ENCODE assay signal across 22 cellular contexts in genomic region chr13:99040536-99041141, GRCh38.
DNase-seq lines count a peak whose midpoint lies in the region; TF ChIP-seq lines count a peak whose summit lies in the region.
"Had no signal": no experiment of that assay in that cellular context is flagged by ENCODE, and none has a peak within 500 bp of the region (broad histone marks: within the 10 kb centered on the region; RNA-seq: fewer than 3 reads in every experiment).

No MANE protein-coding gene starts in this region.

- H3K4me1 Mint-ChIP-seq in CD4-positive, alpha-beta memory T cell: peaks cover 55 to 84% (median 70%) of the 10 kb centered on the region in 4 donors
- H3K4me1 Mint-ChIP-seq in chondrocyte (ENCODE audit: low read depth): peaks cover 34% of the 10 kb centered on the region

- peaks cover 61% of the 10 kb centered on the region for H3K4me1 ChIP-seq in CD4-positive, alpha-beta memory T cell (ENCODE audit: insufficient read depth, low read length)
- H3K4me1 ChIP-seq: colonic mucosa had no signal

- no peak for DNase-seq in CD4-positive, alpha-beta memory T cell
- DNase-seq in DMS153 (lab: John Stamatoyannopoulos, UW): peak; percentile 52
- DNase-seq in NCI-H526 treated with DMSO at 0.1 percent for 48 hours (lab: John Stamatoyannopoulos, UW): peak; percentile 27
- DNase-seq in chondrocyte (ENCODE audit: low spot score): no peak
- DNase-seq in retina: no peak
- DNase-seq in NK-92 (lab: John Stamatoyannopoulos, UW; ENCODE audit: unreplicated experiment): no peak
- DNase-seq in stimulated activated CD4-positive, alpha-beta T cell treated with anti-CD3 and anti-CD28 coated beads, Interleukin-2, amount 100 ng/mL, for 24 hours: no peak
- DNase-seq: activated CD4-positive, CD25-positive, alpha-beta regulatory T cell treated with anti-CD3 and anti-CD28 coated beads, Interleukin-2, amount 50 U/mL, for 72 hours; activated T-cell treated with anti-CD3 and anti-CD28 coated beads, Interleukin-2, amount 50 U/mL, for 72 hours; Calu3; colonic mucosa; HCEC 1CT; Kasumi-1; left cardiac atrium; NCI-H226; nephron progenitor cell; posterior cingulate gyrus; RPMI8226; stimulated activated CD4-positive, alpha-beta T cell treated with anti-CD3 and anti-CD28 coated beads, Interleukin-1b, Interleukin-23, amount 100 ng/mL, for 48 hours; stimulated activated naive CD8-positive, alpha-beta T cell treated with anti-CD3 and anti-CD28 coated beads, Interleukin-15, Interleukin-2, amounts not matched to agents 100 U/mL and 50 U/mL, for 24 hours; upper lobe of left lung had no signal

- POLR2A ChIA-PET in CD4-positive, alpha-beta memory T cell (lab: Charles Lee; ENCODE audit: partially characterized antibody): interaction anchor here (1.0 kb wide), 1 partner anchor 48 kb away, joined by 3 read pairs; no protein-coding TSS in a partner anchor

- H3K27me3 Mint-ChIP-seq in CD4-positive, alpha-beta memory T cell: no peaks in the 10 kb centered on the region
- H3K27me3 Mint-ChIP-seq in chondrocyte (ENCODE audit: low read depth): no peaks in the 10 kb centered on the region

- peak overlapping the region in 3 of 8 donors; percentile 10 to 61 (median 47) for H3K4me3 Mint-ChIP-seq in CD4-positive, alpha-beta memory T cell
- no peak overlapping the region for H3K4me3 Mint-ChIP-seq in chondrocyte (ENCODE audit: unreplicated experiment)
- H3K4me3 Mint-ChIP-seq: brain, nephron progenitor cell had no signal

- H3K27ac ChIP-seq in CD4-positive, alpha-beta memory T cell (ENCODE audit: low read depth, low read length): peak overlapping the region; percentile 7
- H3K27ac ChIP-seq: colonic mucosa, upper lobe of left lung had no signal

- intact Hi-C loops in CD4-positive, alpha-beta memory T cell (cut with micrococcal nuclease): no loop called here

- H3K36me3 ChIP-seq in CD4-positive, alpha-beta memory T cell (ENCODE audit: insufficient read depth, low read length): no peaks in the 10 kb centered on the region
- H3K36me3 ChIP-seq: colonic mucosa, upper lobe of left lung had no signal

- peaks cover 4% of the 10 kb centered on the region in 2 donors for H3K36me3 Mint-ChIP-seq in CD4-positive, alpha-beta memory T cell
- H3K36me3 Mint-ChIP-seq in chondrocyte (ENCODE audit: low read depth): no peaks in the 10 kb centered on the region
- H3K36me3 Mint-ChIP-seq: brain had no signal

- TF ChIP-seq CTCF in chondrocyte (IDR thresholded peaks at IDR 0.05): no peak

- CTCF ChIA-PET in CD4-positive, alpha-beta memory T cell (lab: Charles Lee; ENCODE audit: partially characterized antibody): no interaction called here

- no peaks in the 10 kb centered on the region for H3K9me3 Mint-ChIP-seq in CD4-positive, alpha-beta memory T cell
- no peaks in the 10 kb centered on the region for H3K9me3 Mint-ChIP-seq in chondrocyte (ENCODE audit: low read depth)
- H3K9me3 Mint-ChIP-seq: activated T-cell treated with anti-CD3 and anti-CD28 coated beads, Interleukin-2, amount 50 U/mL, for 72 hours; brain had no signal

- H3K4me3 ChIP-seq in CD4-positive, alpha-beta memory T cell (ENCODE audit: low read length in 2 of 2): no peak overlapping the region
- H3K4me3 ChIP-seq: colonic mucosa, upper lobe of left lung had no signal

- peak overlapping the region; percentile 30 to 95 (median 85) for H3K27ac Mint-ChIP-seq in CD4-positive, alpha-beta memory T cell
- peak overlapping the region; percentile 63 for H3K27ac Mint-ChIP-seq in chondrocyte (ENCODE audit: unreplicated experiment)
- H3K27ac Mint-ChIP-seq: brain, nephron progenitor cell had no signal

- no peaks in the 10 kb centered on the region for H3K27me3 ChIP-seq in CD4-positive, alpha-beta memory T cell (ENCODE audit: insufficient read depth, low read length)
- H3K27me3 ChIP-seq: colonic mucosa, upper lobe of left lung had no signal

- H3K9me3 ChIP-seq in CD4-positive, alpha-beta memory T cell (ENCODE audit: control insufficient read depth in 1 of 2, low read length in 2 of 2): no peaks in the 10 kb centered on the region
- H3K9me3 ChIP-seq: colonic mucosa, upper lobe of left lung had no signal

Comparison
In these comparisons a context has a peak if more than half of its experiments do, and no peak if none do; other contexts are left out.
1. DNase-seq: peak in DMS153 (single experiment) and NCI-H526 treated with DMSO at 0.1 percent for 48 hours (single experiment); none in CD4-positive, alpha-beta memory T cell (0 of 5), chondrocyte (single experiment), retina (single experiment), NK-92 (single experiment) and stimulated activated CD4-positive, alpha-beta T cell treated with anti-CD3 and anti-CD28 coated beads, Interleukin-2, amount 100 ng/mL, for 24 hours (0 of 2).